Comparison of ENCODE assay signal across 13 cellular contexts in genomic region chr13:60765700-60766411, GRCh38.
DNase-seq lines count a peak whose midpoint lies in the region; ATAC-seq and TF ChIP-seq lines count a peak whose summit lies in the region.
"Had no signal": no experiment of that assay in that cellular context is flagged by ENCODE, and none has a peak within 500 bp of the region (broad histone marks: within the 10 kb centered on the region; RNA-seq: fewer than 3 reads in every experiment).

No MANE protein-coding gene starts in this region.

- TF ChIP-seq CTCF in epithelial cell of esophagus (IDR thresholded peaks at IDR 0.05; ENCODE audit: insufficient read depth, low read depth, low read length, missing control alignments) (no peak), OCI-LY7 (conservative IDR thresholded peaks at IDR 0.05; ENCODE audit: low read length) (no peak)

- no peak overlapping the region for H3K4me2 ChIP-seq in OCI-LY7 (ENCODE audit: low read length)

- DNase-seq in RKO (ENCODE audit: low spot score) (peak; percentile 4), epithelial cell of esophagus (ENCODE audit: low read depth) (peak; percentile 78), left kidney (ENCODE audit: low read depth, low spot score) (peak; percentile 66), superior temporal gyrus (ENCODE audit: extremely low spot score) (peak; percentile 53), OCI-LY7 (ENCODE audit: low spot score) (no peak)
- DNase-seq: activated CD4-positive, alpha-beta memory T cell treated with anti-CD3 and anti-CD28 coated beads for 36 hours; C1 segment of cervical spinal cord; NCI-H2171 treated with DMSO at 0.1 percent for 48 hours; T-helper 2 cell had no signal

- ATAC-seq in HG02870 (IDR thresholded peaks at IDR 0.05; ENCODE audit: unreplicated experiment) (no peak), GM19397 (IDR thresholded peaks at IDR 0.05; ENCODE audit: unreplicated experiment) (no peak), HG02642 (IDR thresholded peaks at IDR 0.05; ENCODE audit: poor library complexity, unreplicated experiment) (no peak)
- ATAC-seq: sciatic nerve had no signal

- no peaks in the 10 kb centered on the region for H3K36me3 ChIP-seq in OCI-LY7 (ENCODE audit: insufficient read depth, low read length)

- BruUV-seq in OCI-LY7 (replicated peaks; lab: Mats Ljungman, UMichigan) = no TSS peak

- no peak overlapping the region for H3K27ac ChIP-seq in OCI-LY7 (ENCODE audit: low read depth, low read length, poor library complexity, severe bottlenecking)

- intact Hi-C loops in OCI-LY7 (cut with micrococcal nuclease; ENCODE audit: unreplicated experiment) = no loop called here

- H3K4me3 ChIP-seq in epithelial cell of esophagus (ENCODE audit: low read length) = no peak overlapping the region
- H3K4me3 ChIP-seq in OCI-LY7 (ENCODE audit: low read depth, low read length, poor library complexity, severe bottlenecking) = no peak overlapping the region

- H3K79me2 ChIP-seq in OCI-LY7 (ENCODE audit: insufficient read depth, low read depth, low read length) = no peaks in the 10 kb centered on the region

- CTCF ChIA-PET in OCI-LY7 (lab: Charles Lee; ENCODE audit: unreplicated experiment) = no interaction called here

- no peaks in the 10 kb centered on the region for H4K20me1 ChIP-seq in OCI-LY7 (ENCODE audit: insufficient read depth, low read length)

- no peaks in the 10 kb centered on the region for H3K9me2 ChIP-seq in OCI-LY7 (ENCODE audit: insufficient read depth, low read length)

- no peaks in the 10 kb centered on the region for H3K4me1 ChIP-seq in OCI-LY7 (ENCODE audit: insufficient read depth, low read length, poor library complexity, severe bottlenecking)

- no peaks in the 10 kb centered on the region for H3K9me3 ChIP-seq in OCI-LY7 (ENCODE audit: low read length)

- no peak overlapping the region for H2AFZ ChIP-seq in OCI-LY7 (ENCODE audit: low read length)

- POLR2A ChIA-PET in OCI-LY7 (lab: Charles Lee) = interaction anchor here (0.6 kb wide), 1 partner anchor 260 kb away, joined by 3 read pairs; no protein-coding TSS in a partner anchor
